In genomic region chr7:146683439-146683838, GRCh38 we compare ENCODE assay signal across 23 cellular contexts.
DNase-seq lines count a peak whose midpoint lies in the region; ATAC-seq and TF ChIP-seq lines count a peak whose summit lies in the region.
"Had no signal": no experiment of that assay in that cellular context is flagged by ENCODE, and none has a peak within 500 bp of the region (broad histone marks: within the 10 kb centered on the region; RNA-seq: fewer than 3 reads in every experiment).

No MANE protein-coding gene starts in this region.

- H3K9me3 ChIP-seq in IMR-90 (ENCODE audit: control insufficient read depth, insufficient read depth, low read length), result 0 out of 2 replicates have a peak, but pooled peaks cover 4% of the 10 kb centered on the region
- no peaks in the 10 kb centered on the region for H3K9me3 ChIP-seq in fibroblast of lung (ENCODE audit: control insufficient read depth, insufficient read depth, low read depth, low read length)
- H3K9me3 ChIP-seq: left lung, pancreas, stomach had no signal

- H2AFZ ChIP-seq in IMR-90 (replicated peaks; ENCODE audit: low read length, poor library complexity) (no peak overlapping the region), fibroblast of lung (ENCODE audit: low read length) (no peak overlapping the region)
- H2AFZ ChIP-seq: GM23338 had no signal

- no peak overlapping the region for H3K56ac ChIP-seq in IMR-90 (ENCODE audit: extremely low read depth, insufficient read depth, low read length)

- H3K4ac ChIP-seq in IMR-90 (ENCODE audit: low read depth, low read length), result no peak overlapping the region

- TF ChIP-seq CTCF in IMR-90 (conservative IDR thresholded peaks at IDR 0.05; ENCODE audit: low read depth, low read length), result no peak
- no peak for TF ChIP-seq CTCF in fibroblast of lung (conservative IDR thresholded peaks at IDR 0.05 in 1 of 2, IDR thresholded peaks at IDR 0.05 in 1 of 2; ENCODE audit: low read depth in 1 of 2, low read length in 2 of 2)

- no peak overlapping the region for H4K8ac ChIP-seq in IMR-90 (ENCODE audit: low read depth in 2 of 2, low read length in 2 of 2)

- no peak overlapping the region for H4K5ac ChIP-seq in IMR-90 (ENCODE audit: low read depth, low read length)

- H2BK20ac ChIP-seq in IMR-90 (ENCODE audit: low read depth, low read length), result no peak overlapping the region

- POLR2A ChIA-PET in IMR-90 (lab: Charles Lee; ENCODE audit: unreplicated experiment), result no interaction called here

- no peak overlapping the region for H2BK5ac ChIP-seq in IMR-90 (ENCODE audit: low read depth, low read length, poor library complexity, severe bottlenecking)

- H3K18ac ChIP-seq in IMR-90 (ENCODE audit: low read depth, low read length), result no peak overlapping the region

- H3K4me1 ChIP-seq in IMR-90 (ENCODE audit: control insufficient read depth, insufficient read depth, low read length), result no peaks in the 10 kb centered on the region
- no peaks in the 10 kb centered on the region for H3K4me1 ChIP-seq in fibroblast of lung (ENCODE audit: control insufficient read depth, extremely low read depth, insufficient read depth, low read length)
- H3K4me1 ChIP-seq: left lung, pancreas, stomach had no signal

- no CpG with 5 or more reads among the region's 1 CpG for WGBS in IMR-90 (ENCODE audit: extremely low coverage in 2 of 2, insufficient read length in 1 of 2), 2 experiments

- H4K20me1 ChIP-seq in IMR-90 (ENCODE audit: insufficient read depth, low read length) (no peaks in the 10 kb centered on the region), fibroblast of lung (ENCODE audit: control insufficient read depth, extremely low read depth, insufficient read depth, low read length) (no peaks in the 10 kb centered on the region)

- H3K9ac ChIP-seq in IMR-90 (ENCODE audit: low read depth, low read length) (no peak overlapping the region), fibroblast of lung (ENCODE audit: insufficient read depth, low read length) (no peak overlapping the region)

- no peak for ATAC-seq in IMR-90 (ENCODE audit: low read depth)
- ATAC-seq in HG03342 (IDR thresholded peaks at IDR 0.05; ENCODE audit: unreplicated experiment), result no peak
- ATAC-seq: activated CD4-positive, CD25-positive, alpha-beta regulatory T cell treated with anti-CD3 and anti-CD28 coated beads, Interleukin-2, amount 50 U/mL, for 24 hours; activated T-cell treated with anti-CD3 and anti-CD28 coated beads, Interleukin-2, amount 50 U/mL, for 4 hours; GM23338; left lung; pancreas; right cardiac atrium had no signal

- BruUV-seq in IMR-90 (replicated peaks; lab: Mats Ljungman, UMichigan), result no TSS peak

- H4K91ac ChIP-seq in IMR-90 (ENCODE audit: insufficient read depth, low read depth, low read length), result no peak overlapping the region

- no peak for TF ChIP-seq POLR2A in IMR-90 (IDR thresholded peaks at IDR 0.05; ENCODE audit: low read depth, low read length)

- H2AK9ac ChIP-seq in IMR-90 (replicated peaks; ENCODE audit: low read depth, low read length, poor library complexity), result no peak overlapping the region

- in situ Hi-C loops in IMR-90 (cut with MboI; ENCODE audit: low sequenced_read_pairs), result no loop called here

- no peak for TF ChIP-seq RAD21 in IMR-90 (IDR thresholded peaks at IDR 0.05; ENCODE audit: low read length)

- no peaks in the 10 kb centered on the region for H3K27me3 ChIP-seq in IMR-90 (ENCODE audit: control insufficient read depth, insufficient read depth, low read length)
- H3K27me3 ChIP-seq in fibroblast of lung (ENCODE audit: control insufficient read depth, insufficient read depth, low read length), result no peaks in the 10 kb centered on the region
- H3K27me3 ChIP-seq: left lung, pancreas, stomach had no signal

- CTCF ChIA-PET in IMR-90 (lab: Yijun Ruan, JAX), result no interaction called here

- H2AK5ac ChIP-seq in IMR-90 (ENCODE audit: low read depth, low read length), result no peak overlapping the region

- no peaks in the 10 kb centered on the region for H3K79me1 ChIP-seq in IMR-90 (ENCODE audit: low read depth in 1 of 2, low read length in 2 of 2)

- H2BK120ac ChIP-seq in IMR-90 (ENCODE audit: low read depth, low read length), result no peak overlapping the region

- no peaks in the 10 kb centered on the region for H3K36me3 ChIP-seq in IMR-90 (ENCODE audit: control insufficient read depth, insufficient read depth, low read length)
- H3K36me3 ChIP-seq in fibroblast of lung (ENCODE audit: control insufficient read depth, insufficient read depth, low read length), result no peaks in the 10 kb centered on the region
- H3K36me3 ChIP-seq: left lung, pancreas, stomach had no signal

- H3K23ac ChIP-seq in IMR-90 (ENCODE audit: low read depth, low read length), result no peak overlapping the region

- no peak overlapping the region for H3K14ac ChIP-seq in IMR-90 (replicated peaks; ENCODE audit: low read depth, low read length)

- H3K9me1 ChIP-seq in IMR-90 (ENCODE audit: insufficient read depth, low read length), result no peaks in the 10 kb centered on the region

- DNase-seq in A172 (ENCODE audit: low spot score) (peak; percentile 45), IMR-90 (no peak), amniotic stem cell (lab: John Stamatoyannopoulos, UW) (peak; percentile 17), fibroblast of lung (ENCODE audit: low read depth in 2 of 2) (peak; percentile 16 to 57), DMS79 (lab: John Stamatoyannopoulos, UW) (no peak), inferior parietal cortex (ENCODE audit: extremely low spot score) (no peak)
- DNase-seq in activated CD4-positive, alpha-beta T cell treated with anti-CD3 and anti-CD28 coated beads, Interleukin-2, amount 50 U/mL, for 1 hour, result no peak
- DNase-seq: activated naive CD4-positive, alpha-beta T cell treated with Interleukin-2 at 50 U/mL for 16 hours; activated T-cell treated with anti-CD3 and anti-CD28 coated beads, Interleukin-2, amount 50 U/mL, for 4 hours; anterior cingulate cortex; head of caudate nucleus; left lung; NCI-H2171 treated with DMSO at 0.1 percent for 48 hours; pancreas; right cardiac atrium; SHP77 treated with DMSO at 0.1 percent for 48 hours; stomach; SW 1271; trophoblast cell had no signal

- dilution Hi-C loops in IMR-90 (cut with HindIII; ENCODE audit: low sequenced_read_pairs, unreplicated experiment), result no loop called here

- no peak overlapping the region for H2BK15ac ChIP-seq in IMR-90 (ENCODE audit: low read depth, low read length)

- intact Hi-C loops in IMR-90 (cut with micrococcal nuclease), result no loop called here

- no peak overlapping the region for H3K4me2 ChIP-seq in IMR-90 (ENCODE audit: low read depth, low read length)
- no peak overlapping the region for H3K4me2 ChIP-seq in fibroblast of lung (ENCODE audit: extremely low read depth, insufficient read depth, low read length)
- H3K4me2 ChIP-seq: GM23338 had no signal

- H3K4me3 ChIP-seq in IMR-90 (ENCODE audit: insufficient read depth, low read depth, low read length), result no peak overlapping the region
- no peak overlapping the region for H3K4me3 ChIP-seq in fibroblast of lung (replicated peaks in 1 of 4; ENCODE audit: control extremely low read depth in 1 of 4, insufficient read depth in 1 of 4, low read depth in 3 of 4, low read length in 4 of 4)
- H3K4me3 ChIP-seq: GM23338, left lung, pancreas, stomach had no signal

- H3K27ac ChIP-seq in IMR-90 (ENCODE audit: insufficient read depth, low read length) (no peak overlapping the region), fibroblast of lung (ENCODE audit: insufficient read depth, low read length) (no peak overlapping the region)
- H3K27ac ChIP-seq: HL-60, left lung, pancreas, stomach had no signal

- H3K79me2 ChIP-seq in fibroblast of lung (ENCODE audit: control insufficient read depth, insufficient read depth, low read length), result no peaks in the 10 kb centered on the region

TF ChIP-seq in IMR-90, 13 proteins besides CTCF, POLR2A, EP300 and RAD21:
- TF ChIP-seq MAFK (IDR thresholded peaks at IDR 0.05; ENCODE audit: low read depth, low read length), result 0 out of 2 replicates have a peak, but pooled peaks have one; percentile 1
- TF ChIP-seq BHLHE40 (IDR thresholded peaks at IDR 0.05; ENCODE audit: low read depth, low read length), result no peak

Comparison
In these comparisons a context has a peak if more than half of its experiments do, and no peak if none do; other contexts are left out.
1. DNase-seq: peak in A172 (single experiment), amniotic stem cell (single experiment) and fibroblast of lung (2 of 2); none in IMR-90 (single experiment), activated CD4-positive, alpha-beta T cell treated with anti-CD3 and anti-CD28 coated beads, Interleukin-2, amount 50 U/mL, for 1 hour (single experiment), DMS79 (single experiment) and inferior parietal cortex (single experiment).